In the genomic region with DNA sequence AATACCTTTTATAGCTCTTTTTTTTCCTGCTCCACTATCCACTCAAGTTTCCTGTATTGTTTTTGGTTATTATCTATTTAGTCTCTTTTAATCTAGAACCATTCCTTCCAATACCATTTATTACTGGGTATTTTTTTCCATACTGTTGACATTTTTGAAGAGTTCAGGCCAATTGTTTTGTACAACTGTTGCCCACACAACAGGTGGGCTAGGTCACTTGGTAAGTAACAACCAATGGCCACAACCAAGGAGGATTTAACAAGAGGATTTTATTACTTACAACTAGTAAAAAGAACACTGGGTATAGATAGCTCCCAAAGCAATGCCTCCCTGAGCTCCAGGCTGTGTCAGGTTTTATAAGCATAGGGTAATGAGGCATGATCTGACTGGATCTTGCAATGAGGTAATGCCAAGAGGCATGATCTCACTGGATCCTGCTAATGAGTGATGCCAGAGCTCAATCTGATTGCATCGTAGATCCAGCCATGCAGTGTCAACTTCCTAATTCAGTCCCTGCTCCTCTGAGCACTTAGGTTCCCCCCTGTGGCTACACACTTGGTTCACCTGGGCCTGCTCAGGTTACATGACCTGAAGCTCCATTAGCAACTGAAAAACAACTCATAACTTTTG, we compare ENCODE assay signal across 14 cellular contexts. TPM values are rescaled to one million over a fixed set of nuclear protein-coding genes. Genes with fewer than 3 reads are reported as not detected.
DNase-seq lines count a peak whose midpoint lies in the region; ATAC-seq and TF ChIP-seq lines count a peak whose summit lies in the region.
"Had no signal": no experiment of that assay in that cellular context is flagged by ENCODE, and none has a peak within 500 bp of the region (broad histone marks: within the 10 kb centered on the region; RNA-seq: fewer than 3 reads in every experiment).

No MANE protein-coding gene starts in this region.

- H3K4me3 Mint-ChIP-seq in activated naive CD8-positive, alpha-beta T cell treated with anti-CD3 and anti-CD28 coated beads, Interleukin-2, amount 50 U/mL, for 24 hours = no peak overlapping the region
- no peak overlapping the region for H3K4me3 Mint-ChIP-seq in activated naive CD8-positive, alpha-beta T cell treated with anti-CD3 and anti-CD28 coated beads for 36 hours
- no peak overlapping the region for H3K4me3 Mint-ChIP-seq in WTC11
- H3K4me3 Mint-ChIP-seq in type B pancreatic cell = no peak overlapping the region
- H3K4me3 Mint-ChIP-seq: memory B cell had no signal

- H3K4me1 Mint-ChIP-seq in activated naive CD8-positive, alpha-beta T cell treated with anti-CD3 and anti-CD28 coated beads, Interleukin-2, amount 50 U/mL, for 24 hours = peaks cover 29% of the 10 kb centered on the region
- peaks cover 11% of the 10 kb centered on the region for H3K4me1 Mint-ChIP-seq in activated naive CD8-positive, alpha-beta T cell treated with anti-CD3 and anti-CD28 coated beads for 36 hours
- peaks cover 44% of the 10 kb centered on the region for H3K4me1 Mint-ChIP-seq in WTC11
- no peaks in the 10 kb centered on the region for H3K4me1 Mint-ChIP-seq in type B pancreatic cell (ENCODE audit: unreplicated experiment)

- peaks cover 16% of the 10 kb centered on the region for H3K9me3 Mint-ChIP-seq in activated naive CD8-positive, alpha-beta T cell treated with anti-CD3 and anti-CD28 coated beads, Interleukin-2, amount 50 U/mL, for 24 hours
- H3K9me3 Mint-ChIP-seq in activated naive CD8-positive, alpha-beta T cell treated with anti-CD3 and anti-CD28 coated beads for 36 hours = peaks cover 11% of the 10 kb centered on the region
- H3K9me3 Mint-ChIP-seq in WTC11 (peaks cover 42% of the 10 kb centered on the region), type B pancreatic cell (no peaks in the 10 kb centered on the region)

- no peaks in the 10 kb centered on the region for H3K27me3 Mint-ChIP-seq in activated naive CD8-positive, alpha-beta T cell treated with anti-CD3 and anti-CD28 coated beads, Interleukin-2, amount 50 U/mL, for 24 hours
- no peaks in the 10 kb centered on the region for H3K27me3 Mint-ChIP-seq in activated naive CD8-positive, alpha-beta T cell treated with anti-CD3 and anti-CD28 coated beads for 36 hours
- H3K27me3 Mint-ChIP-seq in WTC11 (ENCODE audit: low read depth) (no peaks in the 10 kb centered on the region; the same call in 1 of the 2 replicates), type B pancreatic cell (no peaks in the 10 kb centered on the region)
- H3K27me3 Mint-ChIP-seq: memory B cell had no signal

- CTCF ChIA-PET in WTC11 (lab: Charles Lee) = interaction anchor here (0.6 to 2.5 kb wide), 3 partner anchors 16 to 131 kb away, joined by 3 to 13 read pairs (median 3); no protein-coding TSS in a partner anchor

- no peak overlapping the region for H3K27ac Mint-ChIP-seq in activated naive CD8-positive, alpha-beta T cell treated with anti-CD3 and anti-CD28 coated beads, Interleukin-2, amount 50 U/mL, for 24 hours
- no peak overlapping the region for H3K27ac Mint-ChIP-seq in activated naive CD8-positive, alpha-beta T cell treated with anti-CD3 and anti-CD28 coated beads for 36 hours
- peak overlapping the region; percentile 81 for H3K27ac Mint-ChIP-seq in WTC11
- no peak overlapping the region for H3K27ac Mint-ChIP-seq in type B pancreatic cell
- H3K27ac Mint-ChIP-seq: memory B cell had no signal

- TF ChIP-seq CTCF in WTC11 (IDR thresholded peaks at IDR 0.05) (no peak), type B pancreatic cell (conservative IDR thresholded peaks at IDR 0.05) (no peak)

- DNase-seq in activated naive CD8-positive, alpha-beta T cell treated with anti-CD3 and anti-CD28 coated beads, Interleukin-2, amount 50 U/mL, for 24 hours = no peak
- DNase-seq in activated naive CD8-positive, alpha-beta T cell treated with anti-CD3 and anti-CD28 coated beads for 36 hours = no peak
- DNase-seq in NAMALWA (ENCODE audit: low spot score) (peak; percentile 34), WTC11 (ENCODE audit: low spot score) (peak; percentile 51), renal cortical epithelial cell (ENCODE audit: low read depth) (peak; percentile 48), type B pancreatic cell (ENCODE audit: extremely low spot score, unreplicated experiment) (no peak)
- DNase-seq: activated effector memory CD4-positive, alpha-beta T cell treated with Interleukin-2 at 50 U/mL for 16 hours; colonic mucosa; MM.1S; NCI-H524; substantia nigra had no signal

- POLR2A ChIA-PET in WTC11 (lab: Charles Lee) = no interaction called here

- H3K36me3 Mint-ChIP-seq in activated naive CD8-positive, alpha-beta T cell treated with anti-CD3 and anti-CD28 coated beads, Interleukin-2, amount 50 U/mL, for 24 hours (ENCODE audit: low read depth) = peaks cover 9% of the 10 kb centered on the region
- peaks cover 19% of the 10 kb centered on the region for H3K36me3 Mint-ChIP-seq in activated naive CD8-positive, alpha-beta T cell treated with anti-CD3 and anti-CD28 coated beads for 36 hours
- H3K36me3 Mint-ChIP-seq in WTC11 = peaks cover 61% of the 10 kb centered on the region
- H3K36me3 Mint-ChIP-seq in type B pancreatic cell = peaks cover 4% of the 10 kb centered on the region

- peak; percentile 33 for ATAC-seq in activated naive CD8-positive, alpha-beta T cell treated with anti-CD3 and anti-CD28 coated beads, Interleukin-2, amount 50 U/mL, for 24 hours
- ATAC-seq in WTC11 (peak; percentile 88), HG03039 (IDR thresholded peaks at IDR 0.05; ENCODE audit: unreplicated experiment) (no peak), HG02759 (IDR thresholded peaks at IDR 0.05; ENCODE audit: unreplicated experiment) (no peak)

TF ChIP-seq in WTC11, 78 proteins besides CTCF, POLR2A, EP300 and RAD21:
- no peak for TF ChIP-seq ZNF219 (CRISPR knock-in tag; IDR thresholded peaks at IDR 0.05; ENCODE audit: borderline replicate concordance)
- no peak for TF ChIP-seq GRHL2 (CRISPR knock-in tag; IDR thresholded peaks at IDR 0.05; ENCODE audit: insufficient replicate concordance, severe bottlenecking)
- 0 out of 2 replicates have a peak, but pooled peaks have one; percentile 24 for TF ChIP-seq ZNF232 (CRISPR knock-in tag; IDR thresholded peaks at IDR 0.05)
- 0 out of 2 replicates have a peak, but pooled peaks have one; percentile 36 for TF ChIP-seq SP1 (CRISPR knock-in tag; conservative IDR thresholded peaks at IDR 0.05)
- TF ChIP-seq, protein P1, sequence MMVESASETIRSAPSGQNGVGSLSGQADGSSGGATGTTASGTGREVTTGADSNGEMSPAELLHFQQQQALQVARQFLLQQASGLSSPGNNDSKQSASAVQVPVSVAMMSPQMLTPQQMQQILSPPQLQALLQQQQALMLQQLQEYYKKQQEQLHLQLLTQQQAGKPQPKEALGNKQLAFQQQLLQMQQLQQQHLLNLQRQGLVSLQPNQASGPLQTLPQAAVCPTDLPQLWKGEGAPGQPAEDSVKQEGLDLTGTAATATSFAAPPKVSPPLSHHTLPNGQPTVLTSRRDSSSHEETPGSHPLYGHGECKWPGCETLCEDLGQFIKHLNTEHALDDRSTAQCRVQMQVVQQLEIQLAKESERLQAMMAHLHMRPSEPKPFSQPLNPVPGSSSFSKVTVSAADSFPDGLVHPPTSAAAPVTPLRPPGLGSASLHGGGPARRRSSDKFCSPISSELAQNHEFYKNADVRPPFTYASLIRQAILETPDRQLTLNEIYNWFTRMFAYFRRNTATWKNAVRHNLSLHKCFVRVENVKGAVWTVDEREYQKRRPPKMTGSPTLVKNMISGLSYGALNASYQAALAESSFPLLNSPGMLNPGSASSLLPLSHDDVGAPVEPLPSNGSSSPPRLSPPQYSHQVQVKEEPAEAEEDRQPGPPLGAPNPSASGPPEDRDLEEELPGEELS (CRISPR knock-in tag; IDR thresholded peaks at IDR 0.05) = 0 out of 2 replicates have a peak, but pooled peaks have one; percentile 28
- TF ChIP-seq ETV6 (CRISPR knock-in tag; IDR thresholded peaks at IDR 0.05) = peak; percentile 50; the same call in 1 of the 2 replicates
- TF ChIP-seq ESRRA (CRISPR knock-in tag; IDR thresholded peaks at IDR 0.05; ENCODE audit: borderline replicate concordance) = no peak
- TF ChIP-seq GABPB1 (CRISPR knock-in tag; IDR thresholded peaks at IDR 0.05) = peak; percentile 95
- TF ChIP-seq ZBTB21 (CRISPR knock-in tag; IDR thresholded peaks at IDR 0.05; ENCODE audit: borderline replicate concordance) = peak; percentile 92
- TF ChIP-seq CBFB (CRISPR knock-in tag; IDR thresholded peaks at IDR 0.05; ENCODE audit: low read depth) = no peak
- no peak for TF ChIP-seq TP53 (CRISPR knock-in tag; IDR thresholded peaks at IDR 0.05)
- no peak for TF ChIP-seq FOXJ3 (CRISPR knock-in tag; IDR thresholded peaks at IDR 0.05; ENCODE audit: borderline replicate concordance)
- peak; percentile 65; the same call in 1 of the 2 replicates for TF ChIP-seq MAX (CRISPR knock-in tag; IDR thresholded peaks at IDR 0.05)
- no peak for TF ChIP-seq SOX15 (CRISPR knock-in tag; IDR thresholded peaks at IDR 0.05)

RNA-seq across cellular contexts. Expression of gene CEP68, which starts 7.1 kb away (rescaled TPM):
- total RNA-seq in activated naive CD8-positive, alpha-beta T cell treated with anti-CD3 and anti-CD28 coated beads for 36 hours = 1 to 10 TPM; 4.0 TPM
- 14.6 to 16.7 TPM (median 15.3 TPM) in 3 replicates for total RNA-seq in WTC11 (2021)
- total RNA-seq in renal cortical epithelial cell = 3.6 and 19.1 TPM in 2 replicates
- 8.3 and 21.5 TPM in 2 replicates for total RNA-seq in type B pancreatic cell (ENCODE audit: low replicate concordance)

RNA-seq across cellular contexts. Expression of gene SLC1A4, which starts 59.9 kb away (rescaled TPM):
- 10 to 100 TPM; 17.6 to 18.9 TPM for total RNA-seq in activated naive CD8-positive, alpha-beta T cell treated with anti-CD3 and anti-CD28 coated beads for 36 hours
- total RNA-seq in WTC11 (2021) = 0.73 to 1.6 TPM (median 0.80 TPM) in 3 replicates
- total RNA-seq in renal cortical epithelial cell = 8.5 and 11.5 TPM in 2 replicates
- total RNA-seq in type B pancreatic cell (ENCODE audit: low replicate concordance) = 11.3 and 13.1 TPM in 2 replicates

Comparison
In these comparisons a context has a peak if more than half of its experiments do, and no peak if none do; other contexts are left out.
1. ATAC-seq: peak in activated naive CD8-positive, alpha-beta T cell treated with anti-CD3 and anti-CD28 coated beads, Interleukin-2, amount 50 U/mL, for 24 hours (single experiment) and WTC11 (single experiment); none in HG03039 (single experiment) and HG02759 (single experiment).
2. DNase-seq: peak in NAMALWA (single experiment), WTC11 (single experiment) and renal cortical epithelial cell (single experiment); none in activated naive CD8-positive, alpha-beta T cell treated with anti-CD3 and anti-CD28 coated beads, Interleukin-2, amount 50 U/mL, for 24 hours (single experiment), activated naive CD8-positive, alpha-beta T cell treated with anti-CD3 and anti-CD28 coated beads for 36 hours (single experiment) and type B pancreatic cell (single experiment).